Comparison of ENCODE assay signal across 27 cellular contexts in the genomic region with DNA sequence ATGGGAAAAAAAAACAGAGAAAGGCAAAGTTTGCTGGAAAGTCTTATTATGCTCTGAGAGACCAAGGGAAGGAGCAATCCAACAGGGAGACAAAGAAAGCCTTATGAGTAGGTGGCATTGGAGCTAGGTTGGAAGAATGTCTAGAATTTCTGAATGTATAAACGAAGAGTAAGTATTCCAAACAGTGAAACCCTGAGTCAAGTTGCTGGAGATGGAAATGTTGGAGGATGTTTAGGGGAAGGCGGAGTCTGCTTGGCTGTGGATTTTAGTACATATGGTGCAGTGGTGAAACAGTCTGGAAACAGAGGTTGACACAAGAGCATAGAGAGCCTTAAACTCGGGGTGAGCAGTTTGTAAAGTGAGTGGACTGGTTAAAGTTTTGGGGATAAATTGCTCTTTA.
"Had no signal": no experiment of that assay in that cellular context is flagged by ENCODE, and none has a peak within 500 bp of the region (broad histone marks: within the 10 kb centered on the region; RNA-seq: fewer than 3 reads in every experiment).

No MANE protein-coding gene starts in this region.

- FAIRE-seq: islet of Langerhans, kidney had no signal

- H3K4me1 Mint-ChIP-seq: immature natural killer cell; naive thymus-derived CD4-positive, alpha-beta T cell; stimulated activated memory B cell treated with anti-CD40 and anti-IgM and Interleukin-4, amounts not matched to agents 10 μg/mL and 1 μg/mL and 100 μg/mL, for 72 hours; stimulated activated naive CD8-positive, alpha-beta T cell treated with anti-CD3 and anti-CD28 coated beads, Interleukin-15, amount 100 ng/mL, for 72 hours had no signal

- H3K4me3 Mint-ChIP-seq: immature natural killer cell; naive thymus-derived CD4-positive, alpha-beta T cell; natural killer cell treated with Interleukin-12 subunit alpha and Interleukin-12 subunit beta and Interleukin-15 and Interleukin-18, amount 100 ng/mL, for 72 hours; stimulated activated memory B cell treated with anti-CD40 and anti-IgM and Interleukin-4, amounts not matched to agents 10 μg/mL and 1 μg/mL and 100 μg/mL, for 72 hours; stimulated activated naive CD8-positive, alpha-beta T cell treated with anti-CD3 and anti-CD28 coated beads, Interleukin-15, amount 100 ng/mL, for 72 hours had no signal

- H3K4me1 ChIP-seq: left lung, lower lobe of right lung, right atrium auricular region, right lobe of liver, transverse colon, upper lobe of left lung had no signal

- H3K36me3 Mint-ChIP-seq: naive thymus-derived CD4-positive, alpha-beta T cell; natural killer cell treated with Interleukin-12 subunit alpha and Interleukin-12 subunit beta and Interleukin-15 and Interleukin-18, amount 100 ng/mL, for 72 hours; stimulated activated memory B cell treated with anti-CD40 and anti-IgM and Interleukin-4, amounts not matched to agents 10 μg/mL and 1 μg/mL and 100 μg/mL, for 72 hours had no signal

- H3K4me3 ChIP-seq: left lung, lower lobe of right lung, mucosa of descending colon, ovary, right atrium auricular region, right lobe of liver, smooth muscle cell, transverse colon, upper lobe of left lung had no signal

- H3K27ac ChIP-seq: left lung, lower lobe of right lung, ovary, right atrium auricular region, right lobe of liver, transverse colon, upper lobe of left lung had no signal

- H3K27me3 Mint-ChIP-seq: stimulated activated memory B cell treated with anti-CD40 and anti-IgM and Interleukin-4, amounts not matched to agents 10 μg/mL and 1 μg/mL and 100 μg/mL, for 72 hours; stimulated activated naive CD8-positive, alpha-beta T cell treated with anti-CD3 and anti-CD28 coated beads, Interleukin-15, amount 100 ng/mL, for 72 hours had no signal

- H3K4me2 ChIP-seq: smooth muscle cell had no signal

- H3K9me3 ChIP-seq: mucosa of descending colon, ovary, right lobe of liver had no signal

- H3K27me3 ChIP-seq: left lung, ovary, right atrium auricular region, right lobe of liver, transverse colon, upper lobe of left lung had no signal

- H3K27ac Mint-ChIP-seq: immature natural killer cell; naive thymus-derived CD4-positive, alpha-beta T cell; natural killer cell treated with Interleukin-12 subunit alpha and Interleukin-12 subunit beta and Interleukin-15 and Interleukin-18, amount 100 ng/mL, for 72 hours; progenitor cell of endocrine pancreas; stimulated activated memory B cell treated with anti-CD40 and anti-IgM and Interleukin-4, amounts not matched to agents 10 μg/mL and 1 μg/mL and 100 μg/mL, for 72 hours; stimulated activated naive CD8-positive, alpha-beta T cell treated with anti-CD3 and anti-CD28 coated beads, Interleukin-15, amount 100 ng/mL, for 72 hours had no signal

- DNase-seq: hypothalamus; immature natural killer cell; kidney; left colon; left lung; lower lobe of right lung; mammary epithelial cell; midbrain; mucosa of descending colon; naive thymus-derived CD4-positive, alpha-beta T cell; ovary; right lobe of liver; stimulated activated CD4-positive, alpha-beta T cell treated with anti-CD3 and anti-CD28 coated beads, Interleukin-1b, Interleukin-23, amount 100 ng/mL, for 48 hours; stimulated activated CD4-positive, alpha-beta T cell treated with anti-CD3 and anti-CD28 coated beads, Interleukin-2, amount 100 ng/mL, for 48 hours; stimulated activated CD4-positive, alpha-beta T cell treated with anti-CD3 and anti-CD28 coated beads, Interleukin-4, amount 100 ng/mL, for 4 hours; stimulated activated CD8-positive, alpha-beta memory T cell treated with anti-CD3 and anti-CD28 coated beads, Interleukin-4, amount 100 ng/mL, for 48 hours; stimulated activated naive CD4-positive, alpha-beta T cell treated with Interleukin-2 at 50 U/mL for 16 hours; stimulated activated naive CD8-positive, alpha-beta T cell treated with anti-CD3 and anti-CD28 coated beads, Interleukin-15, amount 100 ng/mL, for 72 hours; substantia nigra; transverse colon; upper lobe of left lung had no signal

- H3K36me3 ChIP-seq: left lung, lower lobe of right lung, ovary, right atrium auricular region, right lobe of liver, transverse colon, upper lobe of left lung had no signal
